In the genomic region with DNA sequence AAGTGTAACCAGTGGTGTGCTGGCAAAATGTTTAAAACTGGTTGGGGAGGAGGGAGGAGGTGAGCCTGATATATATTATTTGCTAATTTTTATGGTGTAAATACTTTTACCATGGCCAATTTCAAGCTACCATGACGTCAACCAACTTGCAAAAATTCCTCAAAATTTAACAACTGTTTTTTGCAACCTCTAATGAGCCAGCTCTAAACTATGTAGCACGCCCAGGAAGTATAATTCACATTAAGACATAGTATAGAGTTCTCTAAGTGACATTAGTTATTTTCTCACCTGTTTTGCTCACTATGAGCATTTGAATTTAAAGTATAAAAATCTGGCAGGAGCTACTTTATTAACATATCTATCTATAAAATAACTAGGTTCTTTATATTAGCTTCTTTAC, we compare ENCODE assay signal across 20 cellular contexts. TPM values are rescaled to one million over a fixed set of nuclear protein-coding genes. Genes with fewer than 3 reads are reported as not detected.
DNase-seq lines count a peak whose midpoint lies in the region; ATAC-seq and TF ChIP-seq lines count a peak whose summit lies in the region.
"Had no signal": no experiment of that assay in that cellular context is flagged by ENCODE, and none has a peak within 500 bp of the region (broad histone marks: within the 10 kb centered on the region; RNA-seq: fewer than 3 reads in every experiment).

No MANE protein-coding gene starts in this region.

- peaks cover 37% of the 10 kb centered on the region for H3K4me1 ChIP-seq in GM23248 (ENCODE audit: insufficient read depth)
- H3K4me1 ChIP-seq in PC-3 (ENCODE audit: insufficient read depth, low read length): peaks cover 32% of the 10 kb centered on the region
- H3K4me1 ChIP-seq: ascending aorta had no signal

- H3K9ac ChIP-seq in GM23248 (no peak overlapping the region), PC-3 (ENCODE audit: low read length) (no peak overlapping the region)

- no TSS peak for BruUV-seq in PC-3 (replicated peaks; lab: Mats Ljungman, UMichigan)

- no peak for TF ChIP-seq CTCF in PC-3 (conservative IDR thresholded peaks at IDR 0.05; ENCODE audit: low read depth, low read length)
- no peak for TF ChIP-seq CTCF in epithelial cell of esophagus (IDR thresholded peaks at IDR 0.05; ENCODE audit: insufficient read depth, low read depth, low read length, missing control alignments)

- in situ Hi-C loops in GM23248 (cut with MboI): loop anchor here (25.0 kb wide), 1 partner anchor 611 kb away; no protein-coding TSS in a partner anchor

- H3K9me2 ChIP-seq in GM23248 (ENCODE audit: insufficient read depth) (no peaks in the 10 kb centered on the region), PC-3 (replicated peaks; ENCODE audit: low read length) (no peaks in the 10 kb centered on the region)

- POLR2A ChIA-PET in PC-3 (lab: Charles Lee; ENCODE audit: unreplicated experiment): interaction anchor here (1.4 kb wide), 1 partner anchor 67 kb away, joined by 5 read pairs; the partner anchor contains the start of gene SAV1

- no peak overlapping the region for H2AFZ ChIP-seq in GM23248
- no peak overlapping the region for H2AFZ ChIP-seq in PC-3 (ENCODE audit: low read length)

- no peak overlapping the region for H3K4me3 ChIP-seq in GM23248
- no peak overlapping the region for H3K4me3 ChIP-seq in PC-3 (ENCODE audit: low read length)
- H3K4me3 ChIP-seq in epithelial cell of esophagus (ENCODE audit: low read length): no peak overlapping the region
- H3K4me3 ChIP-seq: ascending aorta, heart right ventricle had no signal

- H3K27ac ChIP-seq in GM23248 (no peak overlapping the region), PC-3 (ENCODE audit: low read length) (peak overlapping the region; percentile 44)
- H3K27ac ChIP-seq: ascending aorta, heart right ventricle had no signal

- H3K79me2 ChIP-seq in GM23248 (ENCODE audit: insufficient read depth) (no peaks in the 10 kb centered on the region), PC-3 (ENCODE audit: low read length) (no peaks in the 10 kb centered on the region)

- H3F3A ChIP-seq in GM23248 (ENCODE audit: insufficient read depth) (peaks cover 2% of the 10 kb centered on the region; the same call in 1 of the 2 replicates), PC-3 (ENCODE audit: low read length, unreplicated experiment) (no peaks in the 10 kb centered on the region)

- ATAC-seq in PC-3 (peak; percentile 79), HG02981 (IDR thresholded peaks at IDR 0.05; ENCODE audit: unreplicated experiment) (no peak)
- ATAC-seq: activated T-cell treated with anti-CD3 and anti-CD28 coated beads, Interleukin-2, amount 50 U/mL, for 4 hours; effector memory CD8-positive, alpha-beta T cell; Panc1; stimulated activated memory B cell treated with anti-CD40 and anti-IgM and Interleukin-4, amounts not matched to agents 10 μg/mL and 1 μg/mL and 100 μg/mL, for 72 hours had no signal

- no peaks in the 10 kb centered on the region for H3K9me3 ChIP-seq in GM23248 (ENCODE audit: low read depth)
- H3K9me3 ChIP-seq in PC-3 (ENCODE audit: low read length): no peaks in the 10 kb centered on the region
- H3K9me3 ChIP-seq: ascending aorta, heart right ventricle had no signal

- H3K27me3 ChIP-seq in GM23248 (replicated peaks; ENCODE audit: insufficient read depth) (no peaks in the 10 kb centered on the region), PC-3 (ENCODE audit: low read length) (no peaks in the 10 kb centered on the region)
- H3K27me3 ChIP-seq: ascending aorta, heart right ventricle had no signal

- WGBS in GM23248 (ENCODE audit: low coverage in 1 of 2, low lambda C conversion rate in 2 of 2, missing lambda C conversion rate in 2 of 2), 2 experiments: 76 to 85% methylated on average over 2 of the region's 2 CpGs

- peak overlapping the region; percentile 6 for H3K4me2 ChIP-seq in GM23248 (ENCODE audit: unreplicated experiment)
- peak overlapping the region; percentile 74 for H3K4me2 ChIP-seq in PC-3 (ENCODE audit: low read length)

- CTCF ChIA-PET in PC-3 (lab: Charles Lee): interaction anchor here (0.6 to 2.9 kb wide), 12 partner anchors 10 to 259 kb away, joined by 3 to 30 read pairs (median 4); no protein-coding TSS in a partner anchor

- no peaks in the 10 kb centered on the region for H3K36me3 ChIP-seq in GM23248 (ENCODE audit: low read depth)
- no peaks in the 10 kb centered on the region for H3K36me3 ChIP-seq in PC-3 (ENCODE audit: low read depth, low read length)
- H3K36me3 ChIP-seq: heart right ventricle had no signal

- peak; percentile 38 for DNase-seq in GM23248
- peak; percentile 79 for DNase-seq in PC-3
- peak; percentile 52 for DNase-seq in epithelial cell of esophagus (ENCODE audit: low read depth)
- peak; percentile 13 for DNase-seq in renal cortical epithelial cell (ENCODE audit: low read depth)
- DNase-seq in HuH-7.5 (ENCODE audit: low spot score): no peak
- DNase-seq in D341Med (ENCODE audit: low spot score): no peak
- DNase-seq: activated B cell treated with CpG ODN at 0.5 μM for 24 hours; activated CD8-positive, alpha-beta memory T cell treated with anti-CD3 and anti-CD28 coated beads for 24 hours; activated naive CD4-positive, alpha-beta T cell treated with anti-CD3 and anti-CD28 coated beads, Interleukin-2, amount 10 ng/mL, durations not matched to agents 7 days and 5 days; activated T-cell treated with anti-CD3 and anti-CD28 coated beads, Interleukin-2, amount 50 U/mL, for 4 hours; CD8-positive, alpha-beta memory T cell; DMS53; effector memory CD8-positive, alpha-beta T cell; heart right ventricle; NCI-H69; T-helper 9 cell had no signal

- H4K20me1 ChIP-seq in GM23248 (ENCODE audit: insufficient read depth): no peaks in the 10 kb centered on the region
- no peaks in the 10 kb centered on the region for H4K20me1 ChIP-seq in PC-3 (ENCODE audit: low read length)

- intact Hi-C loops in PC-3 (cut with micrococcal nuclease): loop anchor here (1.0 to 5.0 kb wide), 3 partner anchors 49 to 111 kb away; no protein-coding TSS in a partner anchor

RNA-seq across cellular contexts. Expression of gene ATL1, which starts 41.5 kb away (rescaled TPM):
- total RNA-seq in GM23248 (2014; rRNA removed; shearing (Covaris generic)): 10.5 and 10.8 TPM in 2 replicates
- 10.7 and 11.4 TPM in 2 replicates for polyA plus RNA-seq in GM23248 (2016; fragmentation: Nextera tagmentation; extraction: Ambion mirVana)
- total RNA-seq in PC-3 (2014; rRNA removed) (0.63 and 1.3 TPM in 2 replicates), renal cortical epithelial cell (3.7 and 10.8 TPM in 2 replicates)

Comparison
In these comparisons a context has a peak if more than half of its experiments do, and no peak if none do; other contexts are left out.
1. DNase-seq: peak in GM23248 (single experiment), PC-3 (single experiment), epithelial cell of esophagus (single experiment) and renal cortical epithelial cell (single experiment); none in HuH-7.5 (single experiment) and D341Med (single experiment).